In genomic region chr3:18439281-18439680, GRCh38 we compare ENCODE assay signal across 20 cellular contexts. TPM values are rescaled to one million over a fixed set of nuclear protein-coding genes. Genes with fewer than 3 reads are reported as not detected.
DNase-seq lines count a peak whose midpoint lies in the region; ATAC-seq and TF ChIP-seq lines count a peak whose summit lies in the region.
"Had no signal": no experiment of that assay in that cellular context is flagged by ENCODE, and none has a peak within 500 bp of the region (broad histone marks: within the 10 kb centered on the region; RNA-seq: fewer than 3 reads in every experiment).

No MANE protein-coding gene starts in this region.

- H3K4me3 Mint-ChIP-seq in activated T-cell treated with anti-CD3 and anti-CD28 coated beads, Interleukin-2, amount 50 U/mL, for 24 hours: peak overlapping the region; percentile 83
- H3K4me3 Mint-ChIP-seq in stimulated activated naive B cell treated with anti-CD40 and anti-IgM and Interleukin-4, amounts not matched to agents 10 μg/mL and 1 μg/mL and 100 μg/mL, for 72 hours: peak overlapping the region in 1 of 2 donors; percentile 76
- no peak overlapping the region for H3K4me3 Mint-ChIP-seq in HFFc6

- H3K9me3 Mint-ChIP-seq in activated T-cell treated with anti-CD3 and anti-CD28 coated beads, Interleukin-2, amount 50 U/mL, for 24 hours: no peaks in the 10 kb centered on the region
- no peaks in the 10 kb centered on the region for H3K9me3 Mint-ChIP-seq in activated naive CD4-positive, alpha-beta T cell treated with anti-CD3 and anti-CD28 coated beads, Interleukin-2, amount 50 U/mL, for 72 hours
- H3K9me3 Mint-ChIP-seq in stimulated activated naive B cell treated with anti-CD40 and anti-IgM and Interleukin-4, amounts not matched to agents 10 μg/mL and 1 μg/mL and 100 μg/mL, for 72 hours: no peaks in the 10 kb centered on the region
- H3K9me3 Mint-ChIP-seq in HFFc6: no peaks in the 10 kb centered on the region

- H3K4me3 ChIP-seq in HEK293 (ENCODE audit: low read depth, low read length): no peak overlapping the region
- H3K4me3 ChIP-seq: lung, right atrium auricular region, testis had no signal

- H3K27ac ChIP-seq in HEK293 (ENCODE audit: extremely low read depth, low read depth, low read length): no peak overlapping the region
- H3K27ac ChIP-seq: right atrium auricular region, testis had no signal

- CTCF ChIA-PET in HEK293 (lab: Yijun Ruan, JAX): no interaction called here

- peaks cover 96% of the 10 kb centered on the region for H3K36me3 Mint-ChIP-seq in activated T-cell treated with anti-CD3 and anti-CD28 coated beads, Interleukin-2, amount 50 U/mL, for 24 hours (ENCODE audit: low read depth)
- peaks cover 52 to 82% of the 10 kb centered on the region in 2 donors for H3K36me3 Mint-ChIP-seq in activated naive CD4-positive, alpha-beta T cell treated with anti-CD3 and anti-CD28 coated beads, Interleukin-2, amount 50 U/mL, for 72 hours
- H3K36me3 Mint-ChIP-seq in stimulated activated naive B cell treated with anti-CD40 and anti-IgM and Interleukin-4, amounts not matched to agents 10 μg/mL and 1 μg/mL and 100 μg/mL, for 72 hours: peaks cover 2 to 11% of the 10 kb centered on the region in 2 donors
- H3K36me3 Mint-ChIP-seq in HFFc6 (ENCODE audit: low read depth): no peaks in the 10 kb centered on the region

- no peak for ATAC-seq in activated naive CD4-positive, alpha-beta T cell treated with anti-CD3 and anti-CD28 coated beads, Interleukin-2, amount 50 U/mL, for 72 hours
- no peak for ATAC-seq in stimulated activated naive B cell treated with anti-CD40 and anti-IgM and Interleukin-4, amounts not matched to agents 10 μg/mL and 1 μg/mL and 100 μg/mL, for 72 hours (replicated peaks)
- ATAC-seq in GM21529 (IDR thresholded peaks at IDR 0.05; ENCODE audit: unreplicated experiment): no peak
- ATAC-seq: SK-N-SH treated with all-trans-retinoic acid at 6 μM for 48 hours had no signal

- peak overlapping the region; percentile 89 for H3K27ac Mint-ChIP-seq in activated T-cell treated with anti-CD3 and anti-CD28 coated beads, Interleukin-2, amount 50 U/mL, for 24 hours
- H3K27ac Mint-ChIP-seq in activated naive CD4-positive, alpha-beta T cell treated with anti-CD3 and anti-CD28 coated beads, Interleukin-2, amount 50 U/mL, for 72 hours: peak overlapping the region; percentile 86 to 90
- peak overlapping the region; percentile 79 for H3K27ac Mint-ChIP-seq in stimulated activated naive B cell treated with anti-CD40 and anti-IgM and Interleukin-4, amounts not matched to agents 10 μg/mL and 1 μg/mL and 100 μg/mL, for 72 hours
- no peak overlapping the region for H3K27ac Mint-ChIP-seq in HFFc6

- H3K4me1 ChIP-seq in HEK293 (ENCODE audit: control insufficient read depth, insufficient read depth, low read length): peaks cover 18% of the 10 kb centered on the region

- POLR2A ChIA-PET in HEK293 (lab: Yijun Ruan, JAX): no interaction called here

- H3K27me3 Mint-ChIP-seq in activated T-cell treated with anti-CD3 and anti-CD28 coated beads, Interleukin-2, amount 50 U/mL, for 24 hours: no peaks in the 10 kb centered on the region
- H3K27me3 Mint-ChIP-seq in stimulated activated naive B cell treated with anti-CD40 and anti-IgM and Interleukin-4, amounts not matched to agents 10 μg/mL and 1 μg/mL and 100 μg/mL, for 72 hours: no peaks in the 10 kb centered on the region
- peaks cover 25% of the 10 kb centered on the region for H3K27me3 Mint-ChIP-seq in HFFc6 (ENCODE audit: insufficient read depth)

- no peaks in the 10 kb centered on the region for H3K36me3 ChIP-seq in HEK293 (ENCODE audit: control insufficient read depth in 2 of 2, insufficient read depth in 1 of 2, low read length in 2 of 2)
- H3K36me3 ChIP-seq: right atrium auricular region had no signal

- TF ChIP-seq CTCF in HEK293 (tag by site-specific recombination; IDR thresholded peaks at IDR 0.05): no peak
- no peak for TF ChIP-seq CTCF in HFFc6 (IDR thresholded peaks at IDR 0.05)

- no peaks in the 10 kb centered on the region for H3K9me3 ChIP-seq in HEK293 (ENCODE audit: control insufficient read depth, insufficient read depth, low read depth, low read length)
- H3K9me3 ChIP-seq: right atrium auricular region, testis had no signal

- peaks cover 35% of the 10 kb centered on the region for H3K4me1 Mint-ChIP-seq in activated T-cell treated with anti-CD3 and anti-CD28 coated beads, Interleukin-2, amount 50 U/mL, for 24 hours (ENCODE audit: low read depth)
- peaks cover 16 to 67% of the 10 kb centered on the region in 2 donors for H3K4me1 Mint-ChIP-seq in stimulated activated naive B cell treated with anti-CD40 and anti-IgM and Interleukin-4, amounts not matched to agents 10 μg/mL and 1 μg/mL and 100 μg/mL, for 72 hours
- H3K4me1 Mint-ChIP-seq in HFFc6 (ENCODE audit: low read depth): peaks cover 17% of the 10 kb centered on the region

- DNase-seq in activated T-cell treated with anti-CD3 and anti-CD28 coated beads, Interleukin-2, amount 50 U/mL, for 24 hours: no peak
- DNase-seq in activated T-cell treated with anti-CD3 and anti-CD28 coated beads for 4 hours: no peak
- DNase-seq in activated naive CD4-positive, alpha-beta T cell treated with anti-CD3 and anti-CD28 coated beads, Interleukin-2, amount 50 U/mL, for 72 hours (ENCODE audit: low spot score in 2 of 2): no peak
- DNase-seq in stimulated activated naive B cell treated with anti-CD40 and anti-IgM and Interleukin-4, amounts not matched to agents 10 μg/mL and 1 μg/mL and 100 μg/mL, for 72 hours: no peak
- DNase-seq in HFFc6: no peak
- no peak for DNase-seq in HuH-7 (ENCODE audit: low spot score)
- DNase-seq: caudate nucleus, DMS53, erythroblast, foreskin melanocyte, hypothalamus, NCI-H1417, NCI-H2171, NCI-H526, testis had no signal

TF ChIP-seq in HEK293, 187 proteins besides CTCF, POLR2A, EP300 and RAD21 (continues in another document):
- TF ChIP-seq ZBTB26 (tag by site-specific recombination; optimal IDR thresholded peaks at IDR 0.05): no peak
- TF ChIP-seq ZNF776 (tag by site-specific recombination; IDR thresholded peaks at IDR 0.05; ENCODE audit: borderline replicate concordance): no peak
- TF ChIP-seq ZNF366 (tag by site-specific recombination; conservative IDR thresholded peaks at IDR 0.05): 0 out of 2 replicates have a peak, but pooled peaks have one; percentile 9
- TF ChIP-seq AEBP2 (tag by site-specific recombination; IDR thresholded peaks at IDR 0.05; ENCODE audit: borderline replicate concordance): no peak
- TF ChIP-seq WT1 (tag by site-specific recombination; IDR thresholded peaks at IDR 0.05): 0 out of 2 replicates have a peak, but pooled peaks have one; percentile 17
- peak; percentile 53; the same call in 1 of the 2 replicates for TF ChIP-seq FEZF1 (tag by site-specific recombination; IDR thresholded peaks at IDR 0.05)
- peak; percentile 44 for TF ChIP-seq IKZF3 (tag by site-specific recombination; IDR thresholded peaks at IDR 0.05)
- TF ChIP-seq ZNF2 (tag by site-specific recombination; IDR thresholded peaks at IDR 0.05): peak; percentile 17; the same call in 1 of the 2 replicates
- TF ChIP-seq OSR2 (tag by site-specific recombination; IDR thresholded peaks at IDR 0.05): peak; percentile 28; the same call in 1 of the 2 replicates
- TF ChIP-seq ZEB2 (tag by site-specific recombination; IDR thresholded peaks at IDR 0.05): peak; percentile 74
- no peak for TF ChIP-seq ZNF548 (tag by site-specific recombination; IDR thresholded peaks at IDR 0.05)
- TF ChIP-seq ZNF843 (tag by site-specific recombination; IDR thresholded peaks at IDR 0.05): peak; percentile 76
- TF ChIP-seq ZSCAN4 (tag by site-specific recombination; IDR thresholded peaks at IDR 0.05): peak; percentile 11; the same call in 1 of the 2 replicates

RNA-seq across cellular contexts. Expression of gene SATB1, which starts 14.1 kb away (rescaled TPM):
- total RNA-seq in activated naive CD4-positive, alpha-beta T cell treated with anti-CD3 and anti-CD28 coated beads, Interleukin-2, amount 50 U/mL, for 72 hours: 100 to 1,000 TPM; 279 to 444 TPM
- total RNA-seq in HFFc6 (2021; fragmentation: NEBNext Ultra II Directional; extraction: Animal tissue kit (Norgen Biotek cat#: 25700)): 1 to 10 TPM; 1.5 to 4.9 (median 2.3) TPM

Comparison
In these comparisons a context has a peak if more than half of its experiments do, and no peak if none do; other contexts are left out.
1. RNA of gene SATB1, which starts 14.1 kb away (total RNA-seq): 279 to 444 TPM in activated naive CD4-positive, alpha-beta T cell treated with anti-CD3 and anti-CD28 coated beads, Interleukin-2, amount 50 U/mL, for 72 hours; 1.5 to 4.9 TPM in HFFc6; every median in the first group is over 10 times any median in the second.